In genomic region chr20:10219452-10219791, GRCh38 we compare ENCODE assay signal across 1 cellular context.
A peak's percentile ranks its signal among the peaks of the same experiment; 100 is the strongest.
TF ChIP-seq lines count a peak whose summit lies in the region.

No MANE protein-coding gene starts in this region.

TF ChIP-seq in K562, 482 proteins besides CTCF, POLR2A, EP300 and RAD21 (continued from another document and continues in another):
- peak; percentile 85 for TF ChIP-seq ZNF263 (CRISPR knock-in tag; IDR thresholded peaks at IDR 0.05; ENCODE audit: borderline replicate concordance)
- TF ChIP-seq FOXA3 (CRISPR knock-in tag; conservative IDR thresholded peaks at IDR 0.05 in 1 of 2, IDR thresholded peaks at IDR 0.05 in 1 of 2): 0 out of 4 replicates have a peak, but pooled peaks of 1 of the 2 experiments have one; percentile 23
- TF ChIP-seq PHF21A (IDR thresholded peaks at IDR 0.05; ENCODE audit: borderline replicate concordance, low read depth): no peak
- TF ChIP-seq CBX2 (IDR thresholded peaks at IDR 0.05; ENCODE audit: insufficient read depth, low read length, poor library complexity, severe bottlenecking): no peak
- TF ChIP-seq ZNF140 (CRISPR knock-in tag; IDR thresholded peaks at IDR 0.05): no peak
- TF ChIP-seq NFIC (IDR thresholded peaks at IDR 0.05): no peak
- TF ChIP-seq GTF2E2 (tag; IDR thresholded peaks at IDR 0.05): no peak
- TF ChIP-seq ZNF232 (CRISPR knock-in tag; IDR thresholded peaks at IDR 0.05): peak; percentile 97
- TF ChIP-seq PTRF (tag; IDR thresholded peaks at IDR 0.05): no peak
- TF ChIP-seq ZNF830 (CRISPR knock-in tag; IDR thresholded peaks at IDR 0.05): no peak
- TF ChIP-seq ZNF184 (CRISPR knock-in tag; IDR thresholded peaks at IDR 0.05): 0 out of 2 replicates have a peak, but pooled peaks have one; percentile 28
- no peak for TF ChIP-seq MTF1 (CRISPR knock-in tag; IDR thresholded peaks at IDR 0.05; ENCODE audit: borderline replicate concordance)
- TF ChIP-seq ZNF354B (CRISPR knock-in tag; IDR thresholded peaks at IDR 0.05): no peak
- TF ChIP-seq, protein P1, sequence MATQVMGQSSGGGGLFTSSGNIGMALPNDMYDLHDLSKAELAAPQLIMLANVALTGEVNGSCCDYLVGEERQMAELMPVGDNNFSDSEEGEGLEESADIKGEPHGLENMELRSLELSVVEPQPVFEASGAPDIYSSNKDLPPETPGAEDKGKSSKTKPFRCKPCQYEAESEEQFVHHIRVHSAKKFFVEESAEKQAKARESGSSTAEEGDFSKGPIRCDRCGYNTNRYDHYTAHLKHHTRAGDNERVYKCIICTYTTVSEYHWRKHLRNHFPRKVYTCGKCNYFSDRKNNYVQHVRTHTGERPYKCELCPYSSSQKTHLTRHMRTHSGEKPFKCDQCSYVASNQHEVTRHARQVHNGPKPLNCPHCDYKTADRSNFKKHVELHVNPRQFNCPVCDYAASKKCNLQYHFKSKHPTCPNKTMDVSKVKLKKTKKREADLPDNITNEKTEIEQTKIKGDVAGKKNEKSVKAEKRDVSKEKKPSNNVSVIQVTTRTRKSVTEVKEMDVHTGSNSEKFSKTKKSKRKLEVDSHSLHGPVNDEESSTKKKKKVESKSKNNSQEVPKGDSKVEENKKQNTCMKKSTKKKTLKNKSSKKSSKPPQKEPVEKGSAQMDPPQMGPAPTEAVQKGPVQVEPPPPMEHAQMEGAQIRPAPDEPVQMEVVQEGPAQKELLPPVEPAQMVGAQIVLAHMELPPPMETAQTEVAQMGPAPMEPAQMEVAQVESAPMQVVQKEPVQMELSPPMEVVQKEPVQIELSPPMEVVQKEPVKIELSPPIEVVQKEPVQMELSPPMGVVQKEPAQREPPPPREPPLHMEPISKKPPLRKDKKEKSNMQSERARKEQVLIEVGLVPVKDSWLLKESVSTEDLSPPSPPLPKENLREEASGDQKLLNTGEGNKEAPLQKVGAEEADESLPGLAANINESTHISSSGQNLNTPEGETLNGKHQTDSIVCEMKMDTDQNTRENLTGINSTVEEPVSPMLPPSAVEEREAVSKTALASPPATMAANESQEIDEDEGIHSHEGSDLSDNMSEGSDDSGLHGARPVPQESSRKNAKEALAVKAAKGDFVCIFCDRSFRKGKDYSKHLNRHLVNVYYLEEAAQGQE (CRISPR knock-in tag; IDR thresholded peaks at IDR 0.05; ENCODE audit: low read depth): peak; percentile 100
- TF ChIP-seq TAF15 (IDR thresholded peaks at IDR 0.05; ENCODE audit: low read depth, low read length): no peak
- TF ChIP-seq BHLHE40 (IDR thresholded peaks at IDR 0.05; ENCODE audit: low read length): no peak
- peak; percentile 43; the same call in 1 of the 2 replicates for TF ChIP-seq ZBTB7A (IDR thresholded peaks at IDR 0.05; ENCODE audit: borderline replicate concordance, control insufficient read depth, low read depth, low read length)
- TF ChIP-seq NFXL1 (CRISPR knock-in tag; IDR thresholded peaks at IDR 0.05): no peak
- no peak for TF ChIP-seq RBM14 (IDR thresholded peaks at IDR 0.05; ENCODE audit: borderline replicate concordance, insufficient read depth, low read depth, low read length)
- TF ChIP-seq, protein P2, sequence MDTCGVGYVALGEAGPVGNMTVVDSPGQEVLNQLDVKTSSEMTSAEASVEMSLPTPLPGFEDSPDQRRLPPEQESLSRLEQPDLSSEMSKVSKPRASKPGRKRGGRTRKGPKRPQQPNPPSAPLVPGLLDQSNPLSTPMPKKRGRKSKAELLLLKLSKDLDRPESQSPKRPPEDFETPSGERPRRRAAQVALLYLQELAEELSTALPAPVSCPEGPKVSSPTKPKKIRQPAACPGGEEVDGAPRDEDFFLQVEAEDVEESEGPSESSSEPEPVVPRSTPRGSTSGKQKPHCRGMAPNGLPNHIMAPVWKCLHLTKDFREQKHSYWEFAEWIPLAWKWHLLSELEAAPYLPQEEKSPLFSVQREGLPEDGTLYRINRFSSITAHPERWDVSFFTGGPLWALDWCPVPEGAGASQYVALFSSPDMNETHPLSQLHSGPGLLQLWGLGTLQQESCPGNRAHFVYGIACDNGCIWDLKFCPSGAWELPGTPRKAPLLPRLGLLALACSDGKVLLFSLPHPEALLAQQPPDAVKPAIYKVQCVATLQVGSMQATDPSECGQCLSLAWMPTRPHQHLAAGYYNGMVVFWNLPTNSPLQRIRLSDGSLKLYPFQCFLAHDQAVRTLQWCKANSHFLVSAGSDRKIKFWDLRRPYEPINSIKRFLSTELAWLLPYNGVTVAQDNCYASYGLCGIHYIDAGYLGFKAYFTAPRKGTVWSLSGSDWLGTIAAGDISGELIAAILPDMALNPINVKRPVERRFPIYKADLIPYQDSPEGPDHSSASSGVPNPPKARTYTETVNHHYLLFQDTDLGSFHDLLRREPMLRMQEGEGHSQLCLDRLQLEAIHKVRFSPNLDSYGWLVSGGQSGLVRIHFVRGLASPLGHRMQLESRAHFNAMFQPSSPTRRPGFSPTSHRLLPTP (IDR thresholded peaks at IDR 0.05; ENCODE audit: borderline replicate concordance, extremely low read depth, insufficient read length): no peak
- TF ChIP-seq, protein P3, sequence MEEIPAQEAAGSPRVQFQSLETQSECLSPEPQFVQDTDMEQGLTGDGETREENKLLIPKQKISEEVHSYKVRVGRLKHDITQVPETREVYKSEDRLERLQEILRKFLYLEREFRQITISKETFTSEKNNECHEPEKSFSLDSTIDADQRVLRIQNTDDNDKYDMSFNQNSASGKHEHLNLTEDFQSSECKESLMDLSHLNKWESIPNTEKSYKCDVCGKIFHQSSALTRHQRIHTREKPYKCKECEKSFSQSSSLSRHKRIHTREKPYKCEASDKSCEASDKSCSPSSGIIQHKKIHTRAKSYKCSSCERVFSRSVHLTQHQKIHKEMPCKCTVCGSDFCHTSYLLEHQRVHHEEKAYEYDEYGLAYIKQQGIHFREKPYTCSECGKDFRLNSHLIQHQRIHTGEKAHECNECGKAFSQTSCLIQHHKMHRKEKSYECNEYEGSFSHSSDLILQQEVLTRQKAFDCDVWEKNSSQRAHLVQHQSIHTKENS (CRISPR knock-in tag; IDR thresholded peaks at IDR 0.05): no peak
- no peak for TF ChIP-seq SNIP1 (IDR thresholded peaks at IDR 0.05; ENCODE audit: low read depth)
- TF ChIP-seq, protein P4, sequence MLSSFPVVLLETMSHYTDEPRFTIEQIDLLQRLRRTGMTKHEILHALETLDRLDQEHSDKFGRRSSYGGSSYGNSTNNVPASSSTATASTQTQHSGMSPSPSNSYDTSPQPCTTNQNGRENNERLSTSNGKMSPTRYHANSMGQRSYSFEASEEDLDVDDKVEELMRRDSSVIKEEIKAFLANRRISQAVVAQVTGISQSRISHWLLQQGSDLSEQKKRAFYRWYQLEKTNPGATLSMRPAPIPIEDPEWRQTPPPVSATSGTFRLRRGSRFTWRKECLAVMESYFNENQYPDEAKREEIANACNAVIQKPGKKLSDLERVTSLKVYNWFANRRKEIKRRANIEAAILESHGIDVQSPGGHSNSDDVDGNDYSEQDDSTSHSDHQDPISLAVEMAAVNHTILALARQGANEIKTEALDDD (IDR thresholded peaks at IDR 0.05): no peak
- TF ChIP-seq, protein P5, sequence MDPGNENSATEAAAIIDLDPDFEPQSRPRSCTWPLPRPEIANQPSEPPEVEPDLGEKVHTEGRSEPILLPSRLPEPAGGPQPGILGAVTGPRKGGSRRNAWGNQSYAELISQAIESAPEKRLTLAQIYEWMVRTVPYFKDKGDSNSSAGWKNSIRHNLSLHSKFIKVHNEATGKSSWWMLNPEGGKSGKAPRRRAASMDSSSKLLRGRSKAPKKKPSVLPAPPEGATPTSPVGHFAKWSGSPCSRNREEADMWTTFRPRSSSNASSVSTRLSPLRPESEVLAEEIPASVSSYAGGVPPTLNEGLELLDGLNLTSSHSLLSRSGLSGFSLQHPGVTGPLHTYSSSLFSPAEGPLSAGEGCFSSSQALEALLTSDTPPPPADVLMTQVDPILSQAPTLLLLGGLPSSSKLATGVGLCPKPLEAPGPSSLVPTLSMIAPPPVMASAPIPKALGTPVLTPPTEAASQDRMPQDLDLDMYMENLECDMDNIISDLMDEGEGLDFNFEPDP (CRISPR knock-in tag; IDR thresholded peaks at IDR 0.05): no peak
- TF ChIP-seq TCF15 (CRISPR knock-in tag; IDR thresholded peaks at IDR 0.05): no peak
- no peak for TF ChIP-seq SMARCE1 (IDR thresholded peaks at IDR 0.05)
- no peak for TF ChIP-seq HDAC8 (tag; IDR thresholded peaks at IDR 0.05)
- 0 out of 2 replicates have a peak, but pooled peaks have one; percentile 38 for TF ChIP-seq SMAD4 (CRISPR knock-in tag; conservative IDR thresholded peaks at IDR 0.05)
- no peak for TF ChIP-seq HMG20B (CRISPR knock-in tag; IDR thresholded peaks at IDR 0.05)
- no peak for TF ChIP-seq BDP1 (IDR thresholded peaks at IDR 0.05; ENCODE audit: insufficient read depth, insufficient read length)
- no peak for TF ChIP-seq MXD1 (CRISPR knock-in tag; IDR thresholded peaks at IDR 0.05; ENCODE audit: borderline replicate concordance, poor library complexity, severe bottlenecking)
- TF ChIP-seq ARNT (IDR thresholded peaks at IDR 0.05): no peak
- TF ChIP-seq TEAD4 (IDR thresholded peaks at IDR 0.05; ENCODE audit: low read length): no peak
- TF ChIP-seq TEAD4 (CRISPR knock-in tag; IDR thresholded peaks at IDR 0.05; ENCODE audit: borderline replicate concordance): peak; percentile 86
- no peak for TF ChIP-seq TSC22D4 (tag; IDR thresholded peaks at IDR 0.05)
- no peak for TF ChIP-seq XRCC5 (IDR thresholded peaks at IDR 0.05; ENCODE audit: low read depth, low read length)
- TF ChIP-seq POLR2AphosphoS5 (IDR thresholded peaks at IDR 0.05; ENCODE audit: control insufficient read depth, insufficient read depth, low read depth, low read length): no peak
- TF ChIP-seq, protein P6, sequence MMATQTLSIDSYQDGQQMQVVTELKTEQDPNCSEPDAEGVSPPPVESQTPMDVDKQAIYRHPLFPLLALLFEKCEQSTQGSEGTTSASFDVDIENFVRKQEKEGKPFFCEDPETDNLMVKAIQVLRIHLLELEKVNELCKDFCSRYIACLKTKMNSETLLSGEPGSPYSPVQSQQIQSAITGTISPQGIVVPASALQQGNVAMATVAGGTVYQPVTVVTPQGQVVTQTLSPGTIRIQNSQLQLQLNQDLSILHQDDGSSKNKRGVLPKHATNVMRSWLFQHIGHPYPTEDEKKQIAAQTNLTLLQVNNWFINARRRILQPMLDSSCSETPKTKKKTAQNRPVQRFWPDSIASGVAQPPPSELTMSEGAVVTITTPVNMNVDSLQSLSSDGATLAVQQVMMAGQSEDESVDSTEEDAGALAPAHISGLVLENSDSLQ (IDR thresholded peaks at IDR 0.05): no peak
- TF ChIP-seq ZNF134 (CRISPR knock-in tag; conservative IDR thresholded peaks at IDR 0.05): no peak
- no peak for TF ChIP-seq ZNF583 (CRISPR knock-in tag; IDR thresholded peaks at IDR 0.05)
- no peak for TF ChIP-seq NFRKB (IDR thresholded peaks at IDR 0.05; ENCODE audit: low read depth)
- no peak for TF ChIP-seq RHOXF2B (CRISPR knock-in tag; conservative IDR thresholded peaks at IDR 0.05)
- peak; percentile 89; the same call in 1 of the 2 replicates for TF ChIP-seq RB1 (IDR thresholded peaks at IDR 0.05; ENCODE audit: low read depth)
- 0 out of 2 replicates have a peak, but pooled peaks have one; percentile 50 for TF ChIP-seq SREBF1 (IDR thresholded peaks at IDR 0.05; ENCODE audit: borderline replicate concordance, low read depth, low read length)
- TF ChIP-seq C11orf30 (IDR thresholded peaks at IDR 0.05; ENCODE audit: low read depth): no peak
- no peak for TF ChIP-seq RBFOX2 (IDR thresholded peaks at IDR 0.05; ENCODE audit: low read depth, low read length)
- no peak for TF ChIP-seq MAFG (tag; conservative IDR thresholded peaks at IDR 0.05)
- TF ChIP-seq NBN (IDR thresholded peaks at IDR 0.05; ENCODE audit: low read depth): no peak
- no peak for TF ChIP-seq L3MBTL2 (IDR thresholded peaks at IDR 0.05)
- TF ChIP-seq BRD4 (IDR thresholded peaks at IDR 0.05): no peak
- TF ChIP-seq NCOA1 (IDR thresholded peaks at IDR 0.05; ENCODE audit: low read depth): peak; percentile 95
- no peak for TF ChIP-seq KLF10 (CRISPR knock-in tag; IDR thresholded peaks at IDR 0.05)
- no peak for TF ChIP-seq SRSF9 (IDR thresholded peaks at IDR 0.05; ENCODE audit: borderline replicate concordance, low read depth, low read length)
- no peak for TF ChIP-seq BRF1 (IDR thresholded peaks at IDR 0.05; ENCODE audit: borderline replicate concordance, extremely low read depth, insufficient read length)
- TF ChIP-seq MCM2 (IDR thresholded peaks at IDR 0.05; ENCODE audit: low read depth): no peak
